Comparison of ENCODE assay signal across 17 cellular contexts in the genomic region with DNA sequence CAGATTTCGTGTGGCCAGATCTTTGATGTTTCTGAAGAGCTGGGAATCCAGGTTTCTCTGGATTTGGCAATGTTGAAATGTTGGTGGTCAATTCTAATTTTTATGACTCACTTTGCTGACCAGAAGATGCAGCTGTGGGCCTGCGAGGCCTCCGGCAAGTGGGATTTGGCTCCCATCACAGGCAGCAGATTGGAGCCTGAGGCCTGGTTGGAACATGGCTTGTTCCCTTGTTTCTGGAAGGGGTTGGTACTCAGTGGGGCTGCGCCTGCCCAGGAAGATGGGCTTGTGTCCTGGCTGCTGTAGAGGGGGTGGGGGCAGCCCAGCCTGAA. TPM values are rescaled to one million over a fixed set of nuclear protein-coding genes. Genes with fewer than 3 reads are reported as not detected.
DNase-seq lines count a peak whose midpoint lies in the region; ATAC-seq and TF ChIP-seq lines count a peak whose summit lies in the region.
"Had no signal": no experiment of that assay in that cellular context is flagged by ENCODE, and none has a peak within 500 bp of the region (broad histone marks: within the 10 kb centered on the region; RNA-seq: fewer than 3 reads in every experiment).

No MANE protein-coding gene starts in this region.

- H3K36me3 ChIP-seq in endocrine pancreas (ENCODE audit: control insufficient read depth, insufficient read depth, low read length) (no peaks in the 10 kb centered on the region), osteoblast (ENCODE audit: insufficient read depth, low read length) (no peaks in the 10 kb centered on the region), OCI-LY7 (ENCODE audit: insufficient read depth, low read length) (no peaks in the 10 kb centered on the region)

- TF ChIP-seq CTCF in AG10803 (conservative IDR thresholded peaks at IDR 0.05; ENCODE audit: low read length) (no peak), osteoblast (IDR thresholded peaks at IDR 0.05; ENCODE audit: extremely low read depth, low read depth, low read length) (no peak), OCI-LY7 (conservative IDR thresholded peaks at IDR 0.05; ENCODE audit: low read length) (no peak)

- no peak overlapping the region for H3K4me3 Mint-ChIP-seq in immature natural killer cell
- H3K4me3 Mint-ChIP-seq: activated naive CD4-positive, alpha-beta T cell treated with anti-CD3 and anti-CD28 coated beads, Interleukin-2, amount 10 ng/mL, durations not matched to agents 7 days and 5 days; B cell had no signal

- H4K20me1 ChIP-seq in osteoblast (ENCODE audit: insufficient read depth, low read length): peaks cover 29% of the 10 kb centered on the region
- H4K20me1 ChIP-seq in OCI-LY7 (ENCODE audit: insufficient read depth, low read length): no peaks in the 10 kb centered on the region

- ATAC-seq in HG02759 (IDR thresholded peaks at IDR 0.05; ENCODE audit: unreplicated experiment): no peak

- H3K36me3 Mint-ChIP-seq in immature natural killer cell: peaks cover 2 to 9% (median 4%) of the 10 kb centered on the region in 3 donors

- H3K27ac ChIP-seq in osteoblast (ENCODE audit: low read depth, low read length): no peak overlapping the region
- no peak overlapping the region for H3K27ac ChIP-seq in OCI-LY7 (ENCODE audit: low read depth, low read length, poor library complexity, severe bottlenecking)

- H3K4me3 ChIP-seq in AG10803 (ENCODE audit: low read length): no peak overlapping the region
- H3K4me3 ChIP-seq in endocrine pancreas (ENCODE audit: control insufficient read depth, insufficient read depth, low read length): no peak overlapping the region
- H3K4me3 ChIP-seq in osteoblast (ENCODE audit: insufficient read depth, low read length): no peak overlapping the region
- no peak overlapping the region for H3K4me3 ChIP-seq in OCI-LY7 (ENCODE audit: low read depth, low read length, poor library complexity, severe bottlenecking)

- H3K27me3 ChIP-seq in endocrine pancreas (ENCODE audit: control insufficient read depth, insufficient read depth, low read length) (no peaks in the 10 kb centered on the region), osteoblast (ENCODE audit: insufficient read depth, low read length) (no peaks in the 10 kb centered on the region)

- H3K4me2 ChIP-seq in osteoblast (ENCODE audit: insufficient read depth, low read length) (no peak overlapping the region), OCI-LY7 (ENCODE audit: low read length) (no peak overlapping the region)

- H3K27ac Mint-ChIP-seq in immature natural killer cell: peak overlapping the region in 1 of 6 donors; percentile 59
- H3K27ac Mint-ChIP-seq: activated naive CD4-positive, alpha-beta T cell treated with anti-CD3 and anti-CD28 coated beads, Interleukin-2, amount 10 ng/mL, durations not matched to agents 7 days and 5 days; B cell had no signal

- H3K9ac ChIP-seq in endocrine pancreas (ENCODE audit: control insufficient read depth, insufficient read depth, low read length): peak overlapping the region; percentile 2

- POLR2A ChIA-PET in OCI-LY7 (lab: Charles Lee): no interaction called here

- CTCF ChIA-PET in OCI-LY7 (lab: Charles Lee; ENCODE audit: unreplicated experiment): no interaction called here

- H3K27me3 Mint-ChIP-seq in immature natural killer cell (ENCODE audit: low read depth in 3 of 3): peaks cover 0 to 8% (median under 1%) of the 10 kb centered on the region in 3 donors
- H3K27me3 Mint-ChIP-seq: activated naive CD4-positive, alpha-beta T cell treated with anti-CD3 and anti-CD28 coated beads, Interleukin-2, amount 10 ng/mL, durations not matched to agents 7 days and 5 days; B cell had no signal

- BruUV-seq in OCI-LY7 (replicated peaks; lab: Mats Ljungman, UMichigan): no TSS peak

- H3K79me2 ChIP-seq in osteoblast (ENCODE audit: insufficient read depth, low read length): peaks cover 6% of the 10 kb centered on the region
- H3K79me2 ChIP-seq in OCI-LY7 (ENCODE audit: insufficient read depth, low read depth, low read length): no peaks in the 10 kb centered on the region

- H3K4me1 ChIP-seq in endocrine pancreas (ENCODE audit: control insufficient read depth, insufficient read depth, low read length) (no peaks in the 10 kb centered on the region), osteoblast (ENCODE audit: insufficient read depth, low read length) (no peaks in the 10 kb centered on the region), OCI-LY7 (ENCODE audit: insufficient read depth, low read length, poor library complexity, severe bottlenecking) (no peaks in the 10 kb centered on the region)

- H3K4me1 Mint-ChIP-seq in immature natural killer cell: peaks cover 4 to 18% of the 10 kb centered on the region in 2 donors
- H3K4me1 Mint-ChIP-seq: activated naive CD4-positive, alpha-beta T cell treated with anti-CD3 and anti-CD28 coated beads, Interleukin-2, amount 10 ng/mL, durations not matched to agents 7 days and 5 days had no signal

- no peak overlapping the region for H2AFZ ChIP-seq in osteoblast (ENCODE audit: low read length)
- H2AFZ ChIP-seq in OCI-LY7 (ENCODE audit: low read length): no peak overlapping the region

- peaks cover 0 to 1% (median 0%) of the 10 kb centered on the region in 6 donors for H3K9me3 Mint-ChIP-seq in immature natural killer cell

- H3K9me2 ChIP-seq in OCI-LY7 (ENCODE audit: insufficient read depth, low read length): no peaks in the 10 kb centered on the region

- intact Hi-C loops in OCI-LY7 (cut with micrococcal nuclease; ENCODE audit: unreplicated experiment): no loop called here

- DNase-seq in AG10803 (ENCODE audit: low read depth): peak; percentile 38
- DNase-seq in RPMI7951 (ENCODE audit: low read depth): peak; percentile 83
- DNase-seq in osteoblast (ENCODE audit: insufficient read length, low spot score, missing footprints): peak; percentile 99
- DNase-seq in occipital lobe (lab: John Stamatoyannopoulos, UW): no peak
- DNase-seq in OCI-LY7 (ENCODE audit: low spot score): no peak
- DNase-seq in immature natural killer cell: no peak
- DNase-seq: activated CD8-positive, alpha-beta memory T cell treated with anti-CD3 and anti-CD28 coated beads, Interleukin-2, amount 50 U/mL, for 48 hours; activated naive CD4-positive, alpha-beta T cell treated with anti-CD3 and anti-CD28 coated beads, Interleukin-2, amount 10 ng/mL, durations not matched to agents 7 days and 5 days; islet precursor cell; Kasumi-1; NCI-H1436 treated with DMSO at 0.1 percent for 48 hours; NCI-H446; stimulated activated CD4-positive, alpha-beta T cell treated with anti-CD3 and anti-CD28 coated beads, Interleukin-4, amount 100 ng/mL, for 24 hours; T1000 had no signal

- no peaks in the 10 kb centered on the region for H3K9me3 ChIP-seq in endocrine pancreas (ENCODE audit: control insufficient read depth, low read length)
- H3K9me3 ChIP-seq in osteoblast (ENCODE audit: low read depth, low read length): no peaks in the 10 kb centered on the region
- no peaks in the 10 kb centered on the region for H3K9me3 ChIP-seq in OCI-LY7 (ENCODE audit: low read length)

RNA-seq across cellular contexts. Expression of gene FBRSL1, which starts 23.1 kb away (rescaled TPM):
- 1.2 and 2.3 TPM in 2 replicates for total RNA-seq in RPMI7951 (2014; rRNA removed; shearing (Covaris generic))
- total RNA-seq in osteoblast (2.7 and 12.3 TPM in 2 replicates), occipital lobe (5.3 TPM), OCI-LY7 (2022) (83.5 and 87.8 TPM in 2 replicates)
- total RNA-seq in OCI-LY7 (2014; rRNA removed; shearing (Covaris generic)): 8.0 and 24.6 TPM in 2 replicates
- polyA plus RNA-seq in immature natural killer cell: under 1 TPM in 2 of 3 donors, not detected in 1; 0.54 to 0.63 TPM

Comparison
In these comparisons a context has a peak if more than half of its experiments do, and no peak if none do; other contexts are left out.
1. DNase-seq: peak in AG10803 (single experiment), RPMI7951 (single experiment) and osteoblast (single experiment); none in occipital lobe (single experiment), OCI-LY7 (single experiment) and immature natural killer cell (0 of 3).